In the genomic region with DNA sequence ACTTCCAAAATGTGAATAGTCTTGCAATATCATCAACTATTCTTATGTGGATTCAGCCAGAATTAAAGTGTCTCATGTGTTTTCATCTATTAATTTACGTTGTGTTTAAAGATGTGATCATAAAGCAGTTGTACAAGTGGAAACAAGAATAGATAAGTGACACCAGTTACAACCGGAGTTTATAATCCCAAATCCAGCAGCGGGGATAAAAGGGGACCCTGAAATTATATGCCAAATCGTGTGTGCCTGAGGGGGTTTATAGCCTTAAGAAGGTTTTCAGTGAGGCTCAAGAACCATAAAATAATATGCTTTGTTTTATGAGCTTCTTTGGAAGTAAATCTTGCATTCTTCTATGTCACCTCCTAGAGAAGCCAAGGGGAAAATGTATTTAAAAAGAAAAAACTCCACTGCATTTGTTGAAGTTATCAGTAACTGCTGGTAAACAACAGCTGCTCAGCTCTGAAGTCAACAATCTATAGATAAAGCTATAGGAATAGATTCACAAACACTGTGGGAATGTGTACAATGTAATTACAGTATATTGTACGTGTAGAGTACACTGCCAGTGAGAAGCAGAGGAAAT, we compare ENCODE assay signal across 2 cellular contexts.
TF ChIP-seq lines count a peak whose summit lies in the region.

No MANE protein-coding gene starts in this region.

TF ChIP-seq in SK-N-SH, 30 proteins besides CTCF, POLR2A, EP300 and RAD21 (continued from another document):
- TF ChIP-seq FOXJ3 (CRISPR knock-in tag; IDR thresholded peaks at IDR 0.05): no peak

TF ChIP-seq in SK-N-SH treated with all-trans-retinoic acid at 6 μM for 48 hours, 23 proteins besides CTCF, POLR2A, EP300 and RAD21 (continued from another document):
- TF ChIP-seq BACH2 (CRISPR knock-in tag; IDR thresholded peaks at IDR 0.05; ENCODE audit: borderline replicate concordance) (no peak), GLIS3 (CRISPR knock-in tag; IDR thresholded peaks at IDR 0.05) (no peak), TCF4 (CRISPR knock-in tag; IDR thresholded peaks at IDR 0.05; ENCODE audit: borderline replicate concordance) (no peak), CSDC2 (CRISPR knock-in tag; IDR thresholded peaks at IDR 0.05) (no peak), OSR1 (CRISPR knock-in tag; IDR thresholded peaks at IDR 0.05) (no peak), RARB (CRISPR knock-in tag; IDR thresholded peaks at IDR 0.05) (no peak)
- TF ChIP-seq, protein P1, sequence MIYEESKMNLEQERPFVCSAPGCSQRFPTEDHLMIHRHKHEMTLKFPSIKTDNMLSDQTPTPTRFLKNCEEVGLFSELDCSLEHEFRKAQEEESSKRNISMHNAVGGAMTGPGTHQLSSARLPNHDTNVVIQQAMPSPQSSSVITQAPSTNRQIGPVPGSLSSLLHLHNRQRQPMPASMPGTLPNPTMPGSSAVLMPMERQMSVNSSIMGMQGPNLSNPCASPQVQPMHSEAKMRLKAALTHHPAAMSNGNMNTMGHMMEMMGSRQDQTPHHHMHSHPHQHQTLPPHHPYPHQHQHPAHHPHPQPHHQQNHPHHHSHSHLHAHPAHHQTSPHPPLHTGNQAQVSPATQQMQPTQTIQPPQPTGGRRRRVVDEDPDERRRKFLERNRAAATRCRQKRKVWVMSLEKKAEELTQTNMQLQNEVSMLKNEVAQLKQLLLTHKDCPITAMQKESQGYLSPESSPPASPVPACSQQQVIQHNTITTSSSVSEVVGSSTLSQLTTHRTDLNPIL (CRISPR knock-in tag; IDR thresholded peaks at IDR 0.05; ENCODE audit: low read depth): no peak
- TF ChIP-seq, protein P2, sequence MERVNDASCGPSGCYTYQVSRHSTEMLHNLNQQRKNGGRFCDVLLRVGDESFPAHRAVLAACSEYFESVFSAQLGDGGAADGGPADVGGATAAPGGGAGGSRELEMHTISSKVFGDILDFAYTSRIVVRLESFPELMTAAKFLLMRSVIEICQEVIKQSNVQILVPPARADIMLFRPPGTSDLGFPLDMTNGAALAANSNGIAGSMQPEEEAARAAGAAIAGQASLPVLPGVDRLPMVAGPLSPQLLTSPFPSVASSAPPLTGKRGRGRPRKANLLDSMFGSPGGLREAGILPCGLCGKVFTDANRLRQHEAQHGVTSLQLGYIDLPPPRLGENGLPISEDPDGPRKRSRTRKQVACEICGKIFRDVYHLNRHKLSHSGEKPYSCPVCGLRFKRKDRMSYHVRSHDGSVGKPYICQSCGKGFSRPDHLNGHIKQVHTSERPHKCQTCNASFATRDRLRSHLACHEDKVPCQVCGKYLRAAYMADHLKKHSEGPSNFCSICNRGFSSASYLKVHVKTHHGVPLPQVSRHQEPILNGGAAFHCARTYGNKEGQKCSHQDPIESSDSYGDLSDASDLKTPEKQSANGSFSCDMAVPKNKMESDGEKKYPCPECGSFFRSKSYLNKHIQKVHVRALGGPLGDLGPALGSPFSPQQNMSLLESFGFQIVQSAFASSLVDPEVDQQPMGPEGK (CRISPR knock-in tag; IDR thresholded peaks at IDR 0.05; ENCODE audit: borderline replicate concordance): no peak
TF ChIP-seq in SK-N-SH treated with all-trans-retinoic acid at 6 μM for 48 hours: peak in this region for 0.
